ENCODE assay signal across 30 cellular contexts in genomic region chr6:129426343-129426742, GRCh38.
"Had no signal": no experiment of that assay in that cellular context is flagged by ENCODE, and none has a peak within 500 bp of the region (broad histone marks: within the 10 kb centered on the region; RNA-seq: fewer than 3 reads in every experiment).

No MANE protein-coding gene starts in this region.

- H3K27ac ChIP-seq: adrenal gland, ascending aorta, body of pancreas, brain microvascular endothelial cell, breast epithelium, cardiac muscle cell had no signal

- H3K27me3 ChIP-seq: adrenal gland, ascending aorta, body of pancreas, brain microvascular endothelial cell, breast epithelium, cardiac muscle cell had no signal

- H3K4me1 ChIP-seq: adrenal gland, ascending aorta, body of pancreas, breast epithelium had no signal

- DNase-seq: activated effector memory CD4-positive, alpha-beta T cell treated with anti-CD3 and anti-CD28 coated beads, Interleukin-2, amount 50 U/mL, for 16 hours; activated effector memory CD4-positive, alpha-beta T cell treated with Interleukin-2 at 50 U/mL for 16 hours; activated gamma-delta T cell; activated gamma-delta T cell treated with Interleukin-2 at 50 U/mL for 16 hours; activated naive CD4-positive, alpha-beta T cell; activated naive CD4-positive, alpha-beta T cell treated with anti-CD3 and anti-CD28 coated beads for 36 hours; activated naive CD4-positive, alpha-beta T cell treated with anti-CD3 and anti-CD28 coated beads, Interleukin-2, amount 10 ng/mL, durations not matched to agents 7 days and 5 days; activated naive CD4-positive, alpha-beta T cell treated with anti-CD3 and anti-CD28 coated beads, Interleukin-2, amount 50 U/mL, for 16 hours; activated naive CD4-positive, alpha-beta T cell treated with Interleukin-2 at 50 U/mL for 16 hours; activated naive CD8-positive, alpha-beta T cell treated with anti-CD3 and anti-CD28 coated beads for 36 hours; activated naive CD8-positive, alpha-beta T cell treated with anti-CD3 and anti-CD28 coated beads, Interleukin-2, amount 10 ng/mL, durations not matched to agents 7 days and 5 days; activated naive CD8-positive, alpha-beta T cell treated with anti-CD3 and anti-CD28 coated beads, Interleukin-2, amount 50 U/mL, for 24 hours; activated T-cell treated with anti-CD3 and anti-CD28 coated beads, Interleukin-2, amount 50 U/mL, for 1 hour; activated T-cell treated with anti-CD3 and anti-CD28 coated beads, Interleukin-2, amount 50 U/mL, for 24 hours; activated T-cell treated with anti-CD3 and anti-CD28 coated beads, Interleukin-2, amount 50 U/mL, for 4 hours; activated T-cell treated with anti-CD3 and anti-CD28 coated beads, Interleukin-2, amount 50 U/mL, for 48 hours; activated T-cell treated with anti-CD3 and anti-CD28 coated beads, Interleukin-2, amount 50 U/mL, for 72 hours; adrenal gland; amniotic stem cell; amygdala; anterior cingulate cortex; aorta; body of pancreas; brain microvascular endothelial cell; caudate nucleus; central memory CD4-positive, alpha-beta T cell; cerebellar nuclear complex had no signal

- H3K4me3 ChIP-seq: adrenal gland, ascending aorta, body of pancreas, breast epithelium, cardiac muscle cell had no signal

- H3K36me3 ChIP-seq: adrenal gland, ascending aorta, brain microvascular endothelial cell had no signal

- H3K9me3 ChIP-seq: adrenal gland, ascending aorta, body of pancreas, breast epithelium had no signal
